Comparison of ENCODE assay signal across 9 cellular contexts in the genomic region with DNA sequence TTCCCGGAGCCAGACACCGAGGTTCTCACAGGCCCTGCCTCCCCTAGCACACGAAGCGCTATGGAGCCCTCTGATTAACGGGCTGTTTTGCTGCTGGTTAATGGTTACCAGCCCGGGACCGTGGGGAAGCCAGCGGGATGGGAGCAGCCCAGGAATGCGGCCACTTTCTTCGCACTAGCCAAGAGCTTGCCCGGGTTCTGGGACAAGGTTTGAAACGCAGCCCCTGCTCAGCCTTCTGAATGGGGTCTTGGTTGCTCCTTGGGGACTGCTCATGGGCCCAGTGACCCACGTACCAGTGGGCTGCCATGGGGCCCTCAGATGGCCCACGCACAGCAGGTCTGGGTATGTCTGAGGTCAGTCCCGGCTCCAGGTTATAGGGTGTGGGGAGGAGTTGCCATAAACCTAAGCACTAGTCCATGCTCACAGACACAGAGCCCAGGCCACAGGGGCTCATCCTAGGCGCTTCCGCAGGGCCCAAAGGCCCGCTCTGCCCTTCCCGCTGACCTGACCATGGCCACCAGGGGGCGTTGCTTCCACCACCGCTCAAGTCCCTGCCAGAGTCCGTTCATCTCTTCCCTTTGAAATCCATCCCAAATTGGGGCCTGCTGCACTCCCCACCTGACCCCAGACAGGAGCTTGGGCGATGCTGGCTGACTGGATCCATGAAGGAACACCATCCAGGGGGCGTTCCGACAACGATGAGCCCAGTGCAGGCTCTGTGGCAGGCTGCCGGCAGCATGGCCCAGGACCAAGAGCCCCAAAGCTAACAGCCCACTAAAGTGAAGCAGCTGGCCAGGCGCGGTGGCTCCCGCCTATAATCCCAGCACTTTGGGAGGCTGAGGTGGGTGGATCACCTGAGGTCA. TPM values are rescaled to one million over a fixed set of nuclear protein-coding genes. Genes with fewer than 3 reads are reported as not detected.
A peak's percentile ranks its signal among the peaks of the same experiment; 100 is the strongest.
DNase-seq lines count a peak whose midpoint lies in the region; ATAC-seq, FAIRE-seq and TF ChIP-seq lines count a peak whose summit lies in the region.
"Had no signal": no experiment of that assay in that cellular context is flagged by ENCODE, and none has a peak within 500 bp of the region (broad histone marks: within the 10 kb centered on the region; RNA-seq: fewer than 3 reads in every experiment).

No MANE protein-coding gene starts in this region.

- peaks cover 33% of the 10 kb centered on the region; the same call in 1 of the 2 replicates for H3K36me3 ChIP-seq in Loucy (ENCODE audit: insufficient read depth, low read length)
- H3K36me3 ChIP-seq in HepG2 (replicated peaks in 1 of 2; ENCODE audit: control insufficient read depth in 1 of 2, insufficient read depth in 2 of 2, low read length in 2 of 2) = peaks cover 6 to 14% of the 10 kb centered on the region in 2 experiments; a peak in 3 of 5 replicates

- H3K79me2 ChIP-seq in Loucy (ENCODE audit: insufficient read depth, low read length) (peaks cover 45% of the 10 kb centered on the region; the same call in 1 of the 2 replicates), HepG2 (ENCODE audit: insufficient read depth, low read length) (peaks cover 25% of the 10 kb centered on the region)

- H3K9me2 ChIP-seq in Loucy (replicated peaks; ENCODE audit: low read depth, low read length) = no peaks in the 10 kb centered on the region

- TF ChIP-seq RAD21 in HepG2 (CRISPR knock-in tag; IDR thresholded peaks at IDR 0.05) = peak; percentile 56

- peak; percentile 84 for FAIRE-seq in HepG2 (lab: Jason Lieb, UNC)
- FAIRE-seq: TTC549 had no signal

- CTCF ChIA-PET in HepG2 (lab: Yijun Ruan, JAX; ENCODE audit: low intra/inter-chr PET ratio, low total read pairs) = interaction anchor here (0.8 to 1.8 kb wide), 7 partner anchors 19 to 206 kb away, joined by 3 to 7 read pairs (median 3); no protein-coding TSS in a partner anchor

- ATAC-seq in HepG2 = peak; percentile 87

- H3K4me2 ChIP-seq in Loucy (ENCODE audit: low read depth, low read length, poor library complexity, severe bottlenecking) (no peak overlapping the region), HepG2 (ENCODE audit: low read depth, low read length) (peak overlapping the region; percentile 88)

- H2AFZ ChIP-seq in Loucy (ENCODE audit: low read length) (no peak overlapping the region), HepG2 (ENCODE audit: low read length) (no peak overlapping the region)

- H3K9ac ChIP-seq in Loucy (ENCODE audit: low read depth, low read length, poor library complexity, severe bottlenecking) (no peak overlapping the region), HepG2 (ENCODE audit: insufficient read depth, low read depth, low read length) (peak overlapping the region; percentile 59)

- TF ChIP-seq CTCF in Loucy (conservative IDR thresholded peaks at IDR 0.05; ENCODE audit: low read length) = peak; percentile 79
- peak; percentile 64 for TF ChIP-seq CTCF in coronary artery (IDR thresholded peaks at IDR 0.05)
- TF ChIP-seq CTCF in HepG2 (CRISPR knock-in tag; IDR thresholded peaks at IDR 0.05) = peak; percentile 90

- DNase-seq in Daoy (ENCODE audit: low read depth) (peak; percentile 77), coronary artery (ENCODE audit: low spot score) (no peak), HepG2 (ENCODE audit: low spot score) (peak; percentile 85), NCI-H2029 treated with DMSO at 0.1 percent for 48 hours (lab: John Stamatoyannopoulos, UW) (no peak), DMS153 treated with DMSO at 0.1 percent for 48 hours (lab: John Stamatoyannopoulos, UW; ENCODE audit: unreplicated experiment) (no peak)
- DNase-seq in activated CD4-positive, CD25-positive, alpha-beta regulatory T cell treated with anti-CD3 and anti-CD28 coated beads, Interleukin-2, amount 50 U/mL, for 72 hours = peak; percentile 74
- DNase-seq in stimulated activated CD4-positive, alpha-beta T cell treated with anti-CD3 and anti-CD28 coated beads, TNF-alpha, amount 100 ng/mL, for 48 hours (ENCODE audit: low read depth in 3 of 3) = peak; percentile 38 to 57 (median 47)

- peaks cover 2% of the 10 kb centered on the region for H3K4me1 ChIP-seq in Loucy (ENCODE audit: insufficient read depth, low read length, poor library complexity, severe bottlenecking)
- peaks cover 74% of the 10 kb centered on the region for H3K4me1 ChIP-seq in HepG2 (ENCODE audit: insufficient read depth, low read length)

- intact Hi-C loops in HepG2 (cut with micrococcal nuclease; ENCODE audit: unreplicated experiment) = loop anchor here (1.0 to 5.0 kb wide), 4 partner anchors 38 to 208 kb away; partner anchors contain the start of genes KXD1 and REX1BD

- H3K27me3 ChIP-seq in Loucy (ENCODE audit: insufficient read depth, low read length, poor library complexity, severe bottlenecking) (no peaks in the 10 kb centered on the region), HepG2 (ENCODE audit: control insufficient read depth in 1 of 2, insufficient read depth in 2 of 2, low read length in 2 of 2) (no peaks in the 10 kb centered on the region)

- in situ Hi-C loops in HepG2 (cut with HindIII; ENCODE audit: extremely low pct_ligation_motif_present, low pct_unique_long_range_greater_than_20kb) = loop anchor here (10.0 kb wide), 2 partner anchors 55 to 205 kb away; partner anchors contain the start of gene ELL

- POLR2A ChIA-PET in HepG2 (lab: Yijun Ruan, JAX) = interaction anchor here (1.1 to 2.2 kb wide), 9 partner anchors 13 to 119 kb away, joined by 3 to 16 read pairs (median 4); partner anchors contain the start of genes KXD1, REX1BD and UBA52

- no peak for TF ChIP-seq POLR2A in HepG2 (IDR thresholded peaks at IDR 0.05; ENCODE audit: insufficient read depth in 1 of 2, low read depth in 2 of 2, low read length in 2 of 2)

- H3F3A ChIP-seq in Loucy (ENCODE audit: low read depth) = no peaks in the 10 kb centered on the region

- 9% methylated on average over 12 of the region's 30 CpGs for WGBS in HepG2 (ENCODE audit: low lambda C conversion rate)

- no TSS peak for BruUV-seq in HepG2 (replicated peaks; lab: Mats Ljungman, UMichigan)

- H4K20me1 ChIP-seq in Loucy (ENCODE audit: insufficient read depth, low read length, poor library complexity, severe bottlenecking) (peaks cover 25% of the 10 kb centered on the region), HepG2 (ENCODE audit: insufficient read depth, low read length) (peaks cover 24% of the 10 kb centered on the region; the same call in 1 of the 2 replicates)

- H3K9me3 ChIP-seq in Loucy (ENCODE audit: insufficient read depth, low read depth, low read length) (no peaks in the 10 kb centered on the region), HepG2 (ENCODE audit: low read length) (no peaks in the 10 kb centered on the region)

- no peak overlapping the region for H3K4me3 ChIP-seq in Loucy (ENCODE audit: low read length, poor library complexity, severe bottlenecking)
- H3K4me3 ChIP-seq in coronary artery = no peak overlapping the region
- H3K4me3 ChIP-seq in HepG2 (replicated peaks in 1 of 3; ENCODE audit: insufficient read depth in 1 of 3, low read depth in 2 of 3, low read length in 3 of 3) = peak overlapping the region; percentile 36 to 65 (median 38); a peak in 5 of 6 replicates

- TF ChIP-seq EP300 in HepG2 (IDR thresholded peaks at IDR 0.05; ENCODE audit: low read depth in 2 of 2, low read length in 2 of 2) = no peak
- no peak for TF ChIP-seq EP300 in HepG2 (CRISPR knock-in tag; IDR thresholded peaks at IDR 0.05; ENCODE audit: borderline replicate concordance)

- H3K27ac ChIP-seq in coronary artery (peak overlapping the region in 1 of 2 donors; percentile 21), HepG2 (ENCODE audit: extremely low read length, insufficient read depth, low read length) (peak overlapping the region; percentile 45)

RNA-seq across cellular contexts. Expression of gene ISYNA1, which starts 31.5 kb away (rescaled TPM):
- total RNA-seq in Daoy (2014; rRNA removed; shearing (Covaris generic)) = 7.0 and 7.4 TPM in 2 replicates
- 29.4 and 48.5 TPM in 2 replicates for total RNA-seq in HepG2 (2016; rRNA removed; fragmentation: Illumina TruSeq; extraction: Trizol)
- total RNA-seq in HepG2 (2016; cell fraction: cytosol; rRNA removed; fragmentation: Illumina TruSeq; extraction: Trizol; ENCODE audit: low read depth) = 8.4 and 10.1 TPM in 2 replicates
- total RNA-seq in HepG2 (2016; cell fraction: insoluble cytoplasmic fraction; rRNA removed; fragmentation: Illumina TruSeq; extraction: Trizol) = 29.3 and 46.4 TPM in 2 replicates
- 16.0 and 18.7 TPM in 2 replicates for total RNA-seq in HepG2 (2016; cell fraction: membrane; rRNA removed; fragmentation: Illumina TruSeq; extraction: Trizol)
- total RNA-seq in HepG2 (2016; cell fraction: nucleus; rRNA removed; fragmentation: Illumina TruSeq; extraction: Trizol) = 33.6 and 37.4 TPM in 2 replicates
- 29.6 and 36.5 TPM in 2 replicates for polyA plus RNA-seq in HepG2 (2011; rRNA removed)
- polyA plus RNA-seq in HepG2 (2011; cell fraction: cytosol; rRNA removed) = 14.0 and 25.3 TPM in 2 replicates
- 246 and 367 TPM in 2 replicates for polyA plus RNA-seq in HepG2 (2011; cell fraction: nucleus; rRNA removed)
- 32.5 and 49.8 TPM in 2 replicates for polyA plus RNA-seq in HepG2 (2012)
- polyA plus RNA-seq in HepG2 (2016; cell fraction: cytosol; fragmentation: Illumina TruSeq; extraction: Trizol; ENCODE audit: low read depth) = 16.0 and 16.5 TPM in 2 replicates
- 44.6 and 57.4 TPM in 2 replicates for polyA plus RNA-seq in HepG2 (2016; cell fraction: insoluble cytoplasmic fraction; fragmentation: Illumina TruSeq; extraction: Trizol; ENCODE audit: low read depth)
- polyA plus RNA-seq in HepG2 (2016; cell fraction: membrane; fragmentation: Illumina TruSeq; extraction: Trizol; ENCODE audit: low read depth) = 18.1 and 22.4 TPM in 2 replicates
- 103 and 119 TPM in 2 replicates for polyA plus RNA-seq in HepG2 (2016; cell fraction: nucleus; fragmentation: Illumina TruSeq; extraction: Trizol; ENCODE audit: insufficient read depth, low read depth)
- 1.3 and 50.2 TPM in 2 replicates for polyA minus RNA-seq in HepG2 (2011; rRNA and poly(A)+ RNA removed; ENCODE audit: low replicate concordance)
- polyA minus RNA-seq in HepG2 (2011; cell fraction: cytosol; rRNA and poly(A)+ RNA removed) = 20.4 and 29.0 TPM in 2 replicates
- polyA minus RNA-seq in HepG2 (2011; cell fraction: nucleus; rRNA and poly(A)+ RNA removed) = 13.3 and 14.3 TPM in 2 replicates

RNA-seq across cellular contexts. Expression of gene SSBP4, which starts 50.3 kb away (rescaled TPM):
- total RNA-seq in Daoy (2014; rRNA removed; shearing (Covaris generic)) = 57.4 and 73.6 TPM in 2 replicates
- total RNA-seq in HepG2 (2016; rRNA removed; fragmentation: Illumina TruSeq; extraction: Trizol) = 19.3 and 39.5 TPM in 2 replicates
- total RNA-seq in HepG2 (2016; cell fraction: cytosol; rRNA removed; fragmentation: Illumina TruSeq; extraction: Trizol; ENCODE audit: low read depth) = 95.2 and 104 TPM in 2 replicates
- total RNA-seq in HepG2 (2016; cell fraction: insoluble cytoplasmic fraction; rRNA removed; fragmentation: Illumina TruSeq; extraction: Trizol) = 14.4 and 39.0 TPM in 2 replicates
- total RNA-seq in HepG2 (2016; cell fraction: membrane; rRNA removed; fragmentation: Illumina TruSeq; extraction: Trizol) = 103 and 124 TPM in 2 replicates
- 26.9 and 35.1 TPM in 2 replicates for total RNA-seq in HepG2 (2016; cell fraction: nucleus; rRNA removed; fragmentation: Illumina TruSeq; extraction: Trizol)
- 20.8 and 33.4 TPM in 2 replicates for polyA plus RNA-seq in HepG2 (2011; rRNA removed)
- polyA plus RNA-seq in HepG2 (2011; cell fraction: cytosol; rRNA removed) = 11.6 and 28.6 TPM in 2 replicates
- polyA plus RNA-seq in HepG2 (2011; cell fraction: nucleus; rRNA removed) = 200 and 290 TPM in 2 replicates
- 18.2 and 31.6 TPM in 2 replicates for polyA plus RNA-seq in HepG2 (2012)
- 133 and 147 TPM in 2 replicates for polyA plus RNA-seq in HepG2 (2016; cell fraction: cytosol; fragmentation: Illumina TruSeq; extraction: Trizol; ENCODE audit: low read depth)
- polyA plus RNA-seq in HepG2 (2016; cell fraction: insoluble cytoplasmic fraction; fragmentation: Illumina TruSeq; extraction: Trizol; ENCODE audit: low read depth) = 34.3 and 41.3 TPM in 2 replicates
- 147 and 152 TPM in 2 replicates for polyA plus RNA-seq in HepG2 (2016; cell fraction: membrane; fragmentation: Illumina TruSeq; extraction: Trizol; ENCODE audit: low read depth)
- 117 and 122 TPM in 2 replicates for polyA plus RNA-seq in HepG2 (2016; cell fraction: nucleus; fragmentation: Illumina TruSeq; extraction: Trizol; ENCODE audit: insufficient read depth, low read depth)
- polyA minus RNA-seq in HepG2 (2011; rRNA and poly(A)+ RNA removed; ENCODE audit: low replicate concordance) = 10.3 and 12.3 TPM in 2 replicates
- 12.0 and 13.9 TPM in 2 replicates for polyA minus RNA-seq in HepG2 (2011; cell fraction: cytosol; rRNA and poly(A)+ RNA removed)
- polyA minus RNA-seq in HepG2 (2011; cell fraction: nucleus; rRNA and poly(A)+ RNA removed) = 20.1 and 21.6 TPM in 2 replicates

RNA-seq across cellular contexts. Expression of gene ELL, which starts 52.4 kb away (rescaled TPM):
- 12.8 and 14.2 TPM in 2 replicates for total RNA-seq in Daoy (2014; rRNA removed; shearing (Covaris generic))
- total RNA-seq in HepG2 (2016; rRNA removed; fragmentation: Illumina TruSeq; extraction: Trizol) = 3.2 and 3.7 TPM in 2 replicates
- 0.71 and 1.1 TPM in 2 replicates for total RNA-seq in HepG2 (2016; cell fraction: cytosol; rRNA removed; fragmentation: Illumina TruSeq; extraction: Trizol; ENCODE audit: low read depth)
- 2.7 and 4.1 TPM in 2 replicates for total RNA-seq in HepG2 (2016; cell fraction: insoluble cytoplasmic fraction; rRNA removed; fragmentation: Illumina TruSeq; extraction: Trizol)
- 2.3 and 2.5 TPM in 2 replicates for total RNA-seq in HepG2 (2016; cell fraction: membrane; rRNA removed; fragmentation: Illumina TruSeq; extraction: Trizol)
- 3.3 and 4.8 TPM in 2 replicates for total RNA-seq in HepG2 (2016; cell fraction: nucleus; rRNA removed; fragmentation: Illumina TruSeq; extraction: Trizol)
- polyA plus RNA-seq in HepG2 (2011; rRNA removed) = 5.4 and 5.8 TPM in 2 replicates
- polyA plus RNA-seq in HepG2 (2011; cell fraction: cytosol; rRNA removed) = 3.2 and 4.3 TPM in 2 replicates
- polyA plus RNA-seq in HepG2 (2011; cell fraction: nucleus; rRNA removed) = 27.1 and 34.7 TPM in 2 replicates
- polyA plus RNA-seq in HepG2 (2012) = 7.1 TPM in 2 replicates
- polyA plus RNA-seq in HepG2 (2016; cell fraction: cytosol; fragmentation: Illumina TruSeq; extraction: Trizol; ENCODE audit: low read depth) = 0.20 and 0.33 TPM in 2 replicates
- polyA plus RNA-seq in HepG2 (2016; cell fraction: insoluble cytoplasmic fraction; fragmentation: Illumina TruSeq; extraction: Trizol; ENCODE audit: low read depth) = 3.1 and 4.0 TPM in 2 replicates
- polyA plus RNA-seq in HepG2 (2016; cell fraction: membrane; fragmentation: Illumina TruSeq; extraction: Trizol; ENCODE audit: low read depth) = 1.0 and 1.1 TPM in 2 replicates
- 5.1 and 5.2 TPM in 2 replicates for polyA plus RNA-seq in HepG2 (2016; cell fraction: nucleus; fragmentation: Illumina TruSeq; extraction: Trizol; ENCODE audit: insufficient read depth, low read depth)
- 6.3 and 17.2 TPM in 2 replicates for polyA minus RNA-seq in HepG2 (2011; rRNA and poly(A)+ RNA removed; ENCODE audit: low replicate concordance)
- 6.0 and 8.8 TPM in 2 replicates for polyA minus RNA-seq in HepG2 (2011; cell fraction: cytosol; rRNA and poly(A)+ RNA removed)
- polyA minus RNA-seq in HepG2 (2011; cell fraction: nucleus; rRNA and poly(A)+ RNA removed) = 12.9 and 14.3 TPM in 2 replicates

Comparison
In these comparisons a context has a peak if more than half of its experiments do, and no peak if none do; other contexts are left out.
1. DNase-seq: peak in Daoy (single experiment), activated CD4-positive, CD25-positive, alpha-beta regulatory T cell treated with anti-CD3 and anti-CD28 coated beads, Interleukin-2, amount 50 U/mL, for 72 hours (single experiment), HepG2 (single experiment) and stimulated activated CD4-positive, alpha-beta T cell treated with anti-CD3 and anti-CD28 coated beads, TNF-alpha, amount 100 ng/mL, for 48 hours (3 of 3); none in coronary artery (single experiment), NCI-H2029 treated with DMSO at 0.1 percent for 48 hours (single experiment) and DMS153 treated with DMSO at 0.1 percent for 48 hours (single experiment).
2. H3K4me3 ChIP-seq: peak in HepG2 (3 of 3); none in Loucy (single experiment) and coronary artery (single experiment).
3. Peak in every context shown above with its lines, with median percentiles within 50 percentile points of each other: CTCF ChIP-seq.